1 cellular context compared by ENCODE assay signal in genomic region chr7:138886501-138886917, GRCh38.
A peak's percentile ranks its signal among the peaks of the same experiment; 100 is the strongest.
TF ChIP-seq lines count a peak whose summit lies in the region.

No MANE protein-coding gene starts in this region.

TF ChIP-seq in HepG2, 621 proteins besides CTCF, POLR2A, EP300 and RAD21 (continued from another document and continues in another):
- TF ChIP-seq MLXIP (CRISPR knock-in tag; IDR thresholded peaks at IDR 0.05; ENCODE audit: borderline replicate concordance) (no peak), IRF1 (CRISPR knock-in tag; IDR thresholded peaks at IDR 0.05; ENCODE audit: low read depth) (no peak), SP5 (CRISPR knock-in tag; IDR thresholded peaks at IDR 0.05; ENCODE audit: borderline replicate concordance, low read depth) (no peak), NFKBIZ (CRISPR knock-in tag; IDR thresholded peaks at IDR 0.05) (no peak), ELF3 (CRISPR knock-in tag; IDR thresholded peaks at IDR 0.05) (0 out of 2 replicates have a peak, but pooled peaks have one; percentile 43), ZMAT3 (CRISPR knock-in tag; conservative IDR thresholded peaks at IDR 0.05) (no peak), ZC3H13 (CRISPR knock-in tag; IDR thresholded peaks at IDR 0.05) (no peak), ZFP90 (CRISPR knock-in tag; IDR thresholded peaks at IDR 0.05; ENCODE audit: borderline replicate concordance) (no peak), FUBP1 (CRISPR knock-in tag; IDR thresholded peaks at IDR 0.05; ENCODE audit: borderline replicate concordance) (no peak), AGO2 (optimal IDR thresholded peaks at IDR 0.05; ENCODE audit: low read depth, low read length) (no peak), ELF1 (CRISPR knock-in tag; IDR thresholded peaks at IDR 0.05) (peak; percentile 65), PLSCR1 (CRISPR knock-in tag; IDR thresholded peaks at IDR 0.05; ENCODE audit: borderline replicate concordance) (no peak), PHF20 (CRISPR knock-in tag; IDR thresholded peaks at IDR 0.05) (no peak), FOXA1 (IDR thresholded peaks at IDR 0.05) (no peak), FOXA1 (CRISPR knock-in tag; IDR thresholded peaks at IDR 0.05) (peak; percentile 49; the same call in 1 of the 2 replicates), IRF9 (CRISPR knock-in tag; IDR thresholded peaks at IDR 0.05; ENCODE audit: borderline replicate concordance) (no peak), ZNF253 (CRISPR knock-in tag; IDR thresholded peaks at IDR 0.05; ENCODE audit: borderline replicate concordance) (no peak), SMAD3 (CRISPR knock-in tag; IDR thresholded peaks at IDR 0.05) (no peak), TFDP1 (CRISPR knock-in tag; IDR thresholded peaks at IDR 0.05; ENCODE audit: borderline replicate concordance) (no peak), MXI1 (IDR thresholded peaks at IDR 0.05; ENCODE audit: borderline replicate concordance, low read depth, low read length) (no peak), THAP7 (CRISPR knock-in tag; IDR thresholded peaks at IDR 0.05) (no peak), SMAD1 (CRISPR knock-in tag; IDR thresholded peaks at IDR 0.05; ENCODE audit: borderline replicate concordance, low read depth) (no peak), ZNF775 (CRISPR knock-in tag; IDR thresholded peaks at IDR 0.05; ENCODE audit: borderline replicate concordance) (no peak), SIX4 (CRISPR knock-in tag; IDR thresholded peaks at IDR 0.05) (no peak), RCOR2 (CRISPR knock-in tag; IDR thresholded peaks at IDR 0.05) (no peak), TRIM22 (IDR thresholded peaks at IDR 0.05) (no peak), ATRX (CRISPR knock-in tag; IDR thresholded peaks at IDR 0.05; ENCODE audit: borderline replicate concordance) (no peak), FOXA3 (CRISPR knock-in tag; IDR thresholded peaks at IDR 0.05) (peak; percentile 50; the same call in 1 of the 2 replicates), ZNF614 (CRISPR knock-in tag; IDR thresholded peaks at IDR 0.05; ENCODE audit: borderline replicate concordance) (no peak), SMC3 (IDR thresholded peaks at IDR 0.05; ENCODE audit: low read length) (peak; percentile 53), CHD4 (IDR thresholded peaks at IDR 0.05; ENCODE audit: borderline replicate concordance, low read length) (no peak), POGZ (CRISPR knock-in tag; IDR thresholded peaks at IDR 0.05) (peak; percentile 25; the same call in 1 of the 2 replicates), NFRKB (IDR thresholded peaks at IDR 0.05) (no peak), ZFX (CRISPR knock-in tag; IDR thresholded peaks at IDR 0.05; ENCODE audit: low read depth) (no peak), ONECUT2 (CRISPR knock-in tag; IDR thresholded peaks at IDR 0.05) (no peak), ZSCAN12 (CRISPR knock-in tag; IDR thresholded peaks at IDR 0.05) (no peak), NCOA2 (CRISPR knock-in tag; IDR thresholded peaks at IDR 0.05) (no peak), MYNN (CRISPR knock-in tag; IDR thresholded peaks at IDR 0.05; ENCODE audit: low read depth) (no peak), ZNF660 (CRISPR knock-in tag; IDR thresholded peaks at IDR 0.05; ENCODE audit: borderline replicate concordance, low read depth) (no peak), ZGPAT (CRISPR knock-in tag; IDR thresholded peaks at IDR 0.05) (0 out of 2 replicates have a peak, but pooled peaks have one; percentile 17), RFXAP (CRISPR knock-in tag; IDR thresholded peaks at IDR 0.05; ENCODE audit: borderline replicate concordance) (no peak), GZF1 (CRISPR knock-in tag; IDR thresholded peaks at IDR 0.05) (no peak), SAP130 (CRISPR knock-in tag; IDR thresholded peaks at IDR 0.05; ENCODE audit: low read depth) (0 out of 2 replicates have a peak, but pooled peaks have one; percentile 35), ZNF337 (CRISPR knock-in tag; IDR thresholded peaks at IDR 0.05; ENCODE audit: borderline replicate concordance, low read depth) (no peak), ZBTB38 (CRISPR knock-in tag; IDR thresholded peaks at IDR 0.05) (no peak), SOX5 (CRISPR knock-in tag; IDR thresholded peaks at IDR 0.05; ENCODE audit: borderline replicate concordance) (peak; percentile 19; the same call in 1 of the 2 replicates), WIZ (CRISPR knock-in tag; IDR thresholded peaks at IDR 0.05) (no peak), DPF2 (CRISPR knock-in tag; IDR thresholded peaks at IDR 0.05; ENCODE audit: borderline replicate concordance, low read depth) (no peak), ZNF556 (CRISPR knock-in tag; IDR thresholded peaks at IDR 0.05; ENCODE audit: borderline replicate concordance) (no peak), BORCS8-MEF2B (CRISPR knock-in tag; IDR thresholded peaks at IDR 0.05) (no peak), FOXK1 (CRISPR knock-in tag; IDR thresholded peaks at IDR 0.05; ENCODE audit: borderline replicate concordance, low read depth) (peak; percentile 38; the same call in 1 of the 2 replicates), SP1 (IDR thresholded peaks at IDR 0.05) (no peak), SP1 (CRISPR knock-in tag; IDR thresholded peaks at IDR 0.05) (no peak), ZFP36 (IDR thresholded peaks at IDR 0.05; ENCODE audit: borderline replicate concordance, low read depth, low read length, partially characterized antibody) (no peak), KAT8 (CRISPR knock-in tag; IDR thresholded peaks at IDR 0.05) (peak; percentile 66), DBP (CRISPR knock-in tag; IDR thresholded peaks at IDR 0.05; ENCODE audit: not compliant biosample characterization) (no peak), ZNF124 (CRISPR knock-in tag; IDR thresholded peaks at IDR 0.05) (no peak), STAG1 (CRISPR knock-in tag; IDR thresholded peaks at IDR 0.05) (peak; percentile 64), MIXL1 (CRISPR knock-in tag; IDR thresholded peaks at IDR 0.05) (peak; percentile 50; the same call in 1 of the 2 replicates), SOX13 (IDR thresholded peaks at IDR 0.05) (no peak), SOX13 (CRISPR knock-in tag; conservative IDR thresholded peaks at IDR 0.05 in 1 of 2, IDR thresholded peaks at IDR 0.05 in 1 of 2) (0 out of 4 replicates have a peak, but pooled peaks of 1 of the 2 experiments have one; percentile 9), ZNF577 (CRISPR knock-in tag; IDR thresholded peaks at IDR 0.05; ENCODE audit: borderline replicate concordance, low read depth) (no peak), ZNF883 (CRISPR knock-in tag; IDR thresholded peaks at IDR 0.05; ENCODE audit: not compliant biosample characterization) (no peak), ZMYM4 (CRISPR knock-in tag; IDR thresholded peaks at IDR 0.05) (0 out of 2 replicates have a peak, but pooled peaks have one; percentile 29), RBM39 (IDR thresholded peaks at IDR 0.05; ENCODE audit: low read depth, low read length, poor library complexity, severe bottlenecking) (no peak), HCFC1 (IDR thresholded peaks at IDR 0.05; ENCODE audit: low read depth, low read length) (no peak), ZBTB1 (CRISPR knock-in tag; IDR thresholded peaks at IDR 0.05; ENCODE audit: borderline replicate concordance) (no peak), ZNF891 (CRISPR knock-in tag; IDR thresholded peaks at IDR 0.05) (no peak)
